8 cellular contexts compared by ENCODE assay signal in the genomic region with DNA sequence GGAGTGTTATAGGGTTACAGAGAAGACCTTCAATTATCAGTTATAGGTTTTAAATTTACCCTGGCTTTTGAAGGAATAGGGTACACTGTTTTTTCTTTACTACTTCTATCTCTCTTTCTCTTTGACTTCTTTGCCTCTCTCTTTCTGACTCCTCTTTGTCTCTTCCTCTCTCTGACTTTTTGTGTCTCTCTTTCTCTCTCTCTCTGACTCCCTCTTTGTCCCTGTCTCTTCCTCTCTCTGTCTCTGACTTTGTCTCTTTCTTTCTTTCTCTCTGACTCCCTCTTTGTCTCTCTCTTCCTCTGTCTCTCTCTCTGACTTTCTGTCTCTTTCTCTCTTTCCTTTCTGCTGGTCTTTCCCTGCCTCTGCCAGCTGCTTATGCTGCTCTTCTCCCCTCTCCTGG. TPM values are rescaled to one million over a fixed set of nuclear protein-coding genes. Genes with fewer than 3 reads are reported as not detected.
DNase-seq lines count a peak whose midpoint lies in the region; ATAC-seq and TF ChIP-seq lines count a peak whose summit lies in the region.
"Not testable (repeated sequence)": the region's sequence is repeated elsewhere in the genome, so short reads cannot be mapped to it uniquely, and the experiment has no call there.

No MANE protein-coding gene starts in this region.

- not testable (repeated sequence) for H3K27me3 Mint-ChIP-seq in T-helper 17 cell; activated naive CD4-positive, alpha-beta T cell treated with anti-CD3 and anti-CD28 coated beads, Interleukin-2, amount 10 ng/mL, durations not matched to agents 7 days and 5 days; central memory CD8-positive, alpha-beta T cell; endothelial cell (ENCODE audit: unreplicated experiment); mesothelial cell of epicardium (ENCODE audit: low read depth); naive thymus-derived CD8-positive, alpha-beta T cell; stimulated activated naive B cell treated with anti-CD40 and anti-IgM and Interleukin-4, amounts not matched to agents 10 μg/mL and 1 μg/mL and 100 μg/mL, for 72 hours

- H3K9me3 ChIP-seq in HEK293 (ENCODE audit: control insufficient read depth, insufficient read depth, low read depth, low read length); T-helper 17 cell (ENCODE audit: control insufficient read depth, low read length, poor library complexity, severe bottlenecking): not testable (repeated sequence)

- H3K4me1 Mint-ChIP-seq in T-helper 17 cell; activated naive CD4-positive, alpha-beta T cell treated with anti-CD3 and anti-CD28 coated beads, Interleukin-2, amount 10 ng/mL, durations not matched to agents 7 days and 5 days; endothelial cell (ENCODE audit: unreplicated experiment); stimulated activated naive B cell treated with anti-CD40 and anti-IgM and Interleukin-4, amounts not matched to agents 10 μg/mL and 1 μg/mL and 100 μg/mL, for 72 hours: not testable (repeated sequence)
- peaks cover 11% of the 10 kb centered on the region for H3K4me1 Mint-ChIP-seq in central memory CD8-positive, alpha-beta T cell
- peaks cover 29% of the 10 kb centered on the region for H3K4me1 Mint-ChIP-seq in mesothelial cell of epicardium
- peaks cover 15 to 46% (median 30%) of the 10 kb centered on the region in 4 donors for H3K4me1 Mint-ChIP-seq in naive thymus-derived CD8-positive, alpha-beta T cell

- not testable (repeated sequence) for H3K9me3 Mint-ChIP-seq in activated naive CD4-positive, alpha-beta T cell treated with anti-CD3 and anti-CD28 coated beads, Interleukin-2, amount 10 ng/mL, durations not matched to agents 7 days and 5 days; central memory CD8-positive, alpha-beta T cell; endothelial cell (ENCODE audit: unreplicated experiment); naive thymus-derived CD8-positive, alpha-beta T cell; stimulated activated naive B cell treated with anti-CD40 and anti-IgM and Interleukin-4, amounts not matched to agents 10 μg/mL and 1 μg/mL and 100 μg/mL, for 72 hours
- peaks cover 11% of the 10 kb centered on the region for H3K9me3 Mint-ChIP-seq in mesothelial cell of epicardium

- not testable (repeated sequence) for ATAC-seq in T-helper 17 cell; central memory CD8-positive, alpha-beta T cell (replicated peaks; ENCODE audit: extremely low read depth, poor library complexity, severe bottlenecking); naive thymus-derived CD8-positive, alpha-beta T cell; stimulated activated naive B cell treated with anti-CD40 and anti-IgM and Interleukin-4, amounts not matched to agents 10 μg/mL and 1 μg/mL and 100 μg/mL, for 72 hours (replicated peaks)

- H3K27ac ChIP-seq in HEK293 (ENCODE audit: extremely low read depth, low read depth, low read length): not testable (repeated sequence)

- not testable (repeated sequence) for H3K4me3 Mint-ChIP-seq in T-helper 17 cell; activated naive CD4-positive, alpha-beta T cell treated with anti-CD3 and anti-CD28 coated beads, Interleukin-2, amount 10 ng/mL, durations not matched to agents 7 days and 5 days; central memory CD8-positive, alpha-beta T cell; endothelial cell (ENCODE audit: unreplicated experiment); mesothelial cell of epicardium; naive thymus-derived CD8-positive, alpha-beta T cell; stimulated activated naive B cell treated with anti-CD40 and anti-IgM and Interleukin-4, amounts not matched to agents 10 μg/mL and 1 μg/mL and 100 μg/mL, for 72 hours

- CTCF ChIA-PET in HEK293 (lab: Yijun Ruan, JAX): interaction anchor here (0.6 to 1.0 kb wide), 5 partner anchors 13 to 152 kb away, joined by 3 to 5 read pairs (median 3); no protein-coding TSS in a partner anchor
- CTCF ChIA-PET in activated naive CD4-positive, alpha-beta T cell treated with anti-CD3 and anti-CD28 coated beads, Interleukin-2, amount 10 ng/mL, durations not matched to agents 7 days and 5 days (lab: Charles Lee): not testable (repeated sequence)

- not testable (repeated sequence) for H3K4me3 ChIP-seq in HEK293 (ENCODE audit: low read depth, low read length)

- H3K27ac Mint-ChIP-seq in T-helper 17 cell (peak overlapping the region; percentile 39), endothelial cell (ENCODE audit: unreplicated experiment) (peak overlapping the region; percentile 43), mesothelial cell of epicardium (peak overlapping the region; percentile 30)
- peak overlapping the region; percentile 28 for H3K27ac Mint-ChIP-seq in activated naive CD4-positive, alpha-beta T cell treated with anti-CD3 and anti-CD28 coated beads, Interleukin-2, amount 10 ng/mL, durations not matched to agents 7 days and 5 days
- peak overlapping the region; percentile 3 for H3K27ac Mint-ChIP-seq in central memory CD8-positive, alpha-beta T cell (ENCODE audit: low read depth)
- H3K27ac Mint-ChIP-seq in naive thymus-derived CD8-positive, alpha-beta T cell: peak overlapping the region in 7 of 10 donors; percentile 2 to 92 (median 85)
- H3K27ac Mint-ChIP-seq in stimulated activated naive B cell treated with anti-CD40 and anti-IgM and Interleukin-4, amounts not matched to agents 10 μg/mL and 1 μg/mL and 100 μg/mL, for 72 hours: peak overlapping the region; percentile 15

- POLR2A ChIA-PET in HEK293 (lab: Yijun Ruan, JAX); naive thymus-derived CD8-positive, alpha-beta T cell (lab: Charles Lee): not testable (repeated sequence)

- TF ChIP-seq CTCF in HEK293 (tag by site-specific recombination; IDR thresholded peaks at IDR 0.05); endothelial cell (IDR thresholded peaks at IDR 0.05; ENCODE audit: unreplicated experiment); mesothelial cell of epicardium (IDR thresholded peaks at IDR 0.05; ENCODE audit: unreplicated experiment): not testable (repeated sequence)

- not testable (repeated sequence) for DNase-seq in T-helper 17 cell; activated naive CD4-positive, alpha-beta T cell treated with anti-CD3 and anti-CD28 coated beads, Interleukin-2, amount 10 ng/mL, durations not matched to agents 7 days and 5 days; central memory CD8-positive, alpha-beta T cell (ENCODE audit: low spot score in 2 of 2); endothelial cell (ENCODE audit: low spot score); mesothelial cell of epicardium (ENCODE audit: low spot score in 2 of 2, unreplicated experiment in 2 of 2); naive thymus-derived CD8-positive, alpha-beta T cell; stimulated activated naive B cell treated with anti-CD40 and anti-IgM and Interleukin-4, amounts not matched to agents 10 μg/mL and 1 μg/mL and 100 μg/mL, for 72 hours

- not testable (repeated sequence) for H3K36me3 Mint-ChIP-seq in T-helper 17 cell (ENCODE audit: low read depth)
- H3K36me3 Mint-ChIP-seq in activated naive CD4-positive, alpha-beta T cell treated with anti-CD3 and anti-CD28 coated beads, Interleukin-2, amount 10 ng/mL, durations not matched to agents 7 days and 5 days: peaks cover 74% of the 10 kb centered on the region
- H3K36me3 Mint-ChIP-seq in central memory CD8-positive, alpha-beta T cell (ENCODE audit: insufficient read depth): peaks cover 26% of the 10 kb centered on the region
- H3K36me3 Mint-ChIP-seq in endothelial cell (ENCODE audit: low read depth, unreplicated experiment): peaks cover 45% of the 10 kb centered on the region
- peaks cover 58% of the 10 kb centered on the region for H3K36me3 Mint-ChIP-seq in mesothelial cell of epicardium
- peaks cover 23 to 95% (median 55%) of the 10 kb centered on the region in 3 donors for H3K36me3 Mint-ChIP-seq in naive thymus-derived CD8-positive, alpha-beta T cell
- H3K36me3 Mint-ChIP-seq in stimulated activated naive B cell treated with anti-CD40 and anti-IgM and Interleukin-4, amounts not matched to agents 10 μg/mL and 1 μg/mL and 100 μg/mL, for 72 hours: peaks cover 39 to 51% of the 10 kb centered on the region in 2 donors

- H3K4me1 ChIP-seq in HEK293 (ENCODE audit: control insufficient read depth, insufficient read depth, low read length): not testable (repeated sequence)

- peaks cover 23 to 80% of the 10 kb centered on the region in 2 experiments for H3K36me3 ChIP-seq in HEK293 (ENCODE audit: control insufficient read depth in 2 of 2, insufficient read depth in 1 of 2, low read length in 2 of 2)

TF ChIP-seq in HEK293, 187 proteins besides CTCF, POLR2A, EP300 and RAD21:
- TF ChIP-seq ZNF596 (tag by site-specific recombination; IDR thresholded peaks at IDR 0.05): 0 out of 2 replicates have a peak, but pooled peaks have one; percentile 8

RNA-seq across cellular contexts. Expression of a gene that starts 36.3 kb away (rescaled TPM):
- total RNA-seq in T-helper 17 cell: 10 to 100 TPM; 25.5 to 34.0 TPM
- total RNA-seq in endothelial cell (ENCODE audit: unreplicated experiment): 16.4 TPM
- 42.3 to 48.0 TPM (median 46.2 TPM) in 3 replicates for total RNA-seq in mesothelial cell of epicardium
- total RNA-seq in naive thymus-derived CD8-positive, alpha-beta T cell: 10 to 100 TPM; 64.9 to 72.6 TPM
- polyA plus RNA-seq in naive thymus-derived CD8-positive, alpha-beta T cell: 10 to 100 TPM; 37.1 to 64.4 (median 63.7) TPM

Comparison
In these comparisons a context has a peak if more than half of its experiments do, and no peak if none do; other contexts are left out.
1. H3K27ac Mint-ChIP-seq: peak in every context shown above with its lines; median percentile 85 in naive thymus-derived CD8-positive, alpha-beta T cell; 43 in endothelial cell; 39 in T-helper 17 cell; 30 in mesothelial cell of epicardium; 28 in activated naive CD4-positive, alpha-beta T cell treated with anti-CD3 and anti-CD28 coated beads, Interleukin-2, amount 10 ng/mL, durations not matched to agents 7 days and 5 days; 15 in stimulated activated naive B cell treated with anti-CD40 and anti-IgM and Interleukin-4, amounts not matched to agents 10 μg/mL and 1 μg/mL and 100 μg/mL, for 72 hours; 3 in central memory CD8-positive, alpha-beta T cell.